ENCODE assay signal across 30 cellular contexts in the genomic region with DNA sequence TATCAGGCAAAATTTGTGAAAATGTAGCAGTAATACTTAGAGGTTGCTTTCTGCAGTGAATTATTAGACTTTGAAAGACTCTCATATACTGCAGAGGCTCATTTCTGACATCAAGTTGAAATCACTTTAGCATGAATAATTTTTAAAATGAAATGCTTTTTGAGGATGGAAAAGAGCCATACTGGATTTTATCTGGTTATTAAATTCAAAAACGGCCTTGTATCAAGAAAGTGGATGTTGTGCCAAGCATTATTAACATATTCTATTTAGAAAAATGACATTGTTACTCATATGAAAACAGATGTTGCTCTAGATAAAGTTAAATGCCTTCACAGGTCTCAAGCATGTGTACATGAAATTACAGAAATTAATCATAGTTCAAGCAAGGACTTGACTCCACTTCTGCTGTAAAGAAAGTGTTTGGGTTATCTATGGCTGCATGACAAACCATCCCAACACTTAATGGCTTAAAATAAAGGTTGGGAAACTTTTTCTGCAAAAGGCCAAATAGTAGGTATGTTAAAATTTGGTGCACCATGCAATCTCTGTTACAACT.
"Had no signal": no experiment of that assay in that cellular context is flagged by ENCODE, and none has a peak within 500 bp of the region (broad histone marks: within the 10 kb centered on the region; RNA-seq: fewer than 3 reads in every experiment).

No MANE protein-coding gene starts in this region.

- H3K4me3 ChIP-seq: adrenal gland, body of pancreas, cardiac muscle cell, colonic mucosa, dorsolateral prefrontal cortex, esophagus muscularis mucosa, gastroesophageal sphincter, heart right ventricle had no signal

- H3K27ac ChIP-seq: adrenal gland, body of pancreas, cardiac muscle cell, colonic mucosa, dorsolateral prefrontal cortex, esophagus muscularis mucosa, gastroesophageal sphincter, WERI-Rb-1 had no signal

- ATAC-seq: body of pancreas, gastroesophageal sphincter, T-helper 17 cell had no signal

- H3K9me3 ChIP-seq: adrenal gland, body of pancreas, colonic mucosa had no signal

- H3K27me3 ChIP-seq: adrenal gland, body of pancreas, cardiac muscle cell, colonic mucosa, dorsolateral prefrontal cortex, esophagus muscularis mucosa, gastroesophageal sphincter, heart right ventricle had no signal

- DNase-seq: activated B cell treated with CpG ODN at 0.5 μM for 24 hours; activated CD4-positive, alpha-beta T cell treated with anti-CD3 and anti-CD28 coated beads for 48 hours; activated CD4-positive, alpha-beta T cell treated with anti-CD3 and anti-CD28 coated beads, Interleukin-2, amount 50 U/mL, for 1 hour; activated CD4-positive, alpha-beta T cell treated with anti-CD3 and anti-CD28 coated beads, Interleukin-2, amount 50 U/mL, for 48 hours; activated CD8-positive, alpha-beta memory T cell treated with anti-CD3 and anti-CD28 coated beads for 24 hours; activated CD8-positive, alpha-beta T cell treated with anti-CD3 and anti-CD28 coated beads for 36 hours; activated effector memory CD4-positive, alpha-beta T cell treated with anti-CD3 and anti-CD28 coated beads, Interleukin-2, amount 50 U/mL, for 16 hours; activated naive CD4-positive, alpha-beta T cell treated with anti-CD3 and anti-CD28 coated beads for 36 hours; activated naive CD8-positive, alpha-beta T cell treated with anti-CD3 and anti-CD28 coated beads for 36 hours; activated naive CD8-positive, alpha-beta T cell treated with anti-CD3 and anti-CD28 coated beads, Interleukin-2, amount 50 U/mL, for 24 hours; activated T-cell treated with anti-CD3 and anti-CD28 coated beads, Interleukin-2, amount 50 U/mL, for 4 hours; adrenal gland; amygdala; aorta; body of pancreas; central memory CD4-positive, alpha-beta T cell; cerebellar nuclear complex; colonic mucosa; dorsolateral prefrontal cortex; effector memory CD4-positive, alpha-beta T cell; endodermal cell; erythroblast; foreskin melanocyte; heart right ventricle; T-helper 17 cell; T1000; WERI-Rb-1 had no signal

- H3K36me3 ChIP-seq: adrenal gland, cardiac muscle cell, colonic mucosa, esophagus muscularis mucosa, gastroesophageal sphincter, WERI-Rb-1 had no signal

- H3K4me1 ChIP-seq: body of pancreas, colonic mucosa had no signal
